In genomic region chr9:128558431-128559310, GRCh38 we compare ENCODE assay signal across 1 cellular context.
A peak's percentile ranks its signal among the peaks of the same experiment; 100 is the strongest.
TF ChIP-seq lines count a peak whose summit lies in the region.

No MANE protein-coding gene starts in this region.

TF ChIP-seq in GM12878, 131 proteins besides CTCF, POLR2A, EP300 and RAD21 (continued from another document):
- TF ChIP-seq PRDM15 (CRISPR knock-in tag; IDR thresholded peaks at IDR 0.05) (no peak), HCFC1 (IDR thresholded peaks at IDR 0.05; ENCODE audit: low read length) (no peak), BCL3 (IDR thresholded peaks at IDR 0.05; ENCODE audit: borderline replicate concordance, insufficient read depth, low read depth, low read length, poor library complexity, severe bottlenecking) (no peak), ZNF207 (IDR thresholded peaks at IDR 0.05; ENCODE audit: borderline replicate concordance) (no peak), POLR2AphosphoS2 (IDR thresholded peaks at IDR 0.05; ENCODE audit: low read depth, low read length) (no peak; the same call in 1 of the 2 replicates), SPI1 (IDR thresholded peaks at IDR 0.05; ENCODE audit: borderline replicate concordance, insufficient read depth, low read depth, low read length) (no peak), SIX5 (IDR thresholded peaks at IDR 0.05; ENCODE audit: low read depth, low read length, severe bottlenecking) (no peak), POU2F2 (IDR thresholded peaks at IDR 0.05; ENCODE audit: borderline replicate concordance, low read depth, low read length) (0 out of 3 replicates have a peak, but pooled peaks have one; percentile 18), MEF2A (IDR thresholded peaks at IDR 0.05; ENCODE audit: insufficient read depth, low read depth, low read length) (no peak), ZNF622 (IDR thresholded peaks at IDR 0.05) (no peak), IKZF2 (IDR thresholded peaks at IDR 0.05) (peak; percentile 76 to 77; a peak in 3 of 4 replicates), REST (IDR thresholded peaks at IDR 0.05; ENCODE audit: low read depth, low read length) (no peak), ATF3 (IDR thresholded peaks at IDR 0.05; ENCODE audit: borderline replicate concordance, extremely low read depth, low read depth, low read length) (no peak), ZBED1 (IDR thresholded peaks at IDR 0.05; ENCODE audit: borderline replicate concordance) (no peak; the same call in 1 of the 2 replicates), TBL1XR1 (IDR thresholded peaks at IDR 0.05; ENCODE audit: low read depth, low read length) (peak; percentile 57; the same call in 1 of the 2 replicates), EED (IDR thresholded peaks at IDR 0.05; ENCODE audit: low read depth) (peak; percentile 27; the same call in 1 of the 2 replicates), CREM (IDR thresholded peaks at IDR 0.05; ENCODE audit: low read depth) (peak; percentile 79), CHD2 (IDR thresholded peaks at IDR 0.05; ENCODE audit: borderline replicate concordance, low read depth, low read length) (no peak), PAX5 (IDR thresholded peaks at IDR 0.05; ENCODE audit: borderline replicate concordance, low read depth, low read length) (peak; percentile 65; the same call in 1 of the 2 replicates), KLF5 (IDR thresholded peaks at IDR 0.05; ENCODE audit: partially characterized antibody) (no peak), ZZZ3 (IDR thresholded peaks at IDR 0.05; ENCODE audit: control insufficient read depth, insufficient read length, low read depth) (no peak), KDM1A (IDR thresholded peaks at IDR 0.05; ENCODE audit: borderline replicate concordance) (no peak), NFXL1 (IDR thresholded peaks at IDR 0.05; ENCODE audit: borderline replicate concordance) (no peak), NR2F1 (conservative IDR thresholded peaks at IDR 0.05) (peak; percentile 44; the same call in 1 of the 2 replicates), EZH2 (IDR thresholded peaks at IDR 0.05; ENCODE audit: borderline replicate concordance, control insufficient read depth, low read depth, low read length) (no peak), ZBTB4 (CRISPR knock-in tag; IDR thresholded peaks at IDR 0.05) (no peak), STAT3 (IDR thresholded peaks at IDR 0.05; ENCODE audit: low read depth, low read length) (no peak), ZNF592 (IDR thresholded peaks at IDR 0.05) (no peak), WRNIP1 (IDR thresholded peaks at IDR 0.05; ENCODE audit: borderline replicate concordance, low read depth, low read length) (no peak), CREB1 (IDR thresholded peaks at IDR 0.05; ENCODE audit: low read depth) (peak; percentile 83), NFIC (IDR thresholded peaks at IDR 0.05; ENCODE audit: low read depth, low read length) (no peak)
